ENCODE assay signal across 10 cellular contexts in genomic region chr6:37208793-37209192, GRCh38. TPM values are rescaled to one million over a fixed set of nuclear protein-coding genes. Genes with fewer than 3 reads are reported as not detected.
"Had no signal": no experiment of that assay in that cellular context is flagged by ENCODE, and none has a peak within 500 bp of the region (broad histone marks: within the 10 kb centered on the region; RNA-seq: fewer than 3 reads in every experiment).

No MANE protein-coding gene starts in this region.

- H3K9me3 ChIP-seq: body of pancreas, heart left ventricle, tibial artery had no signal

- H3K27ac ChIP-seq: body of pancreas, cardiac muscle cell, parathyroid adenoma, tibial artery had no signal

- H3K79me2 ChIP-seq: parathyroid adenoma had no signal

- H3K9ac ChIP-seq: parathyroid adenoma had no signal

- H3K9me3 Mint-ChIP-seq: activated naive CD4-positive, alpha-beta T cell treated with anti-CD3 and anti-CD28 coated beads for 36 hours; activated T-cell treated with anti-CD3 and anti-CD28 coated beads, Interleukin-2, amount 50 U/mL, for 24 hours; stimulated activated naive CD8-positive, alpha-beta T cell treated with anti-CD3 and anti-CD28 coated beads, Interleukin-15, amount 100 ng/mL, for 72 hours had no signal

- DNase-seq: cortex of kidney; stimulated activated CD4-positive, alpha-beta T cell treated with anti-CD3 and anti-CD28 coated beads, Interleukin-12 subunit alpha, Interleukin-12 subunit beta, amount 100 ng/mL, for 4 hours had no signal

- H3K4me3 Mint-ChIP-seq: activated T-cell treated with anti-CD3 and anti-CD28 coated beads, Interleukin-2, amount 50 U/mL, for 24 hours had no signal

- H3K4me1 ChIP-seq: parathyroid adenoma had no signal

- H3K36me3 ChIP-seq: cardiac muscle cell, heart left ventricle, tibial artery had no signal

- H3K4me3 ChIP-seq: body of pancreas, cardiac muscle cell, heart left ventricle, tibial artery had no signal

- H3K27me3 ChIP-seq: body of pancreas, cardiac muscle cell, heart left ventricle, tibial artery had no signal

- H3K27me3 Mint-ChIP-seq: activated T-cell treated with anti-CD3 and anti-CD28 coated beads, Interleukin-2, amount 50 U/mL, for 24 hours; stimulated activated naive CD8-positive, alpha-beta T cell treated with anti-CD3 and anti-CD28 coated beads, Interleukin-15, amount 100 ng/mL, for 72 hours had no signal

- H2AFZ ChIP-seq: parathyroid adenoma had no signal

RNA-seq across cellular contexts. Expression of gene TMEM217, which starts 49.2 kb away (rescaled TPM):
- total RNA-seq: body of pancreas had no signal
